In genomic region chr22:23838686-23839468, GRCh38 we compare ENCODE assay signal across 1 cellular context.
A peak's percentile ranks its signal among the peaks of the same experiment; 100 is the strongest.
TF ChIP-seq lines count a peak whose summit lies in the region.

TSS of gene DERL3 (minus strand) at chr22:23839006. CDS start at chr22:23838987, 19 bp downstream.

TF ChIP-seq in GM23338, 12 proteins besides CTCF, POLR2A, EP300 and RAD21:
- TF ChIP-seq, protein P1, sequence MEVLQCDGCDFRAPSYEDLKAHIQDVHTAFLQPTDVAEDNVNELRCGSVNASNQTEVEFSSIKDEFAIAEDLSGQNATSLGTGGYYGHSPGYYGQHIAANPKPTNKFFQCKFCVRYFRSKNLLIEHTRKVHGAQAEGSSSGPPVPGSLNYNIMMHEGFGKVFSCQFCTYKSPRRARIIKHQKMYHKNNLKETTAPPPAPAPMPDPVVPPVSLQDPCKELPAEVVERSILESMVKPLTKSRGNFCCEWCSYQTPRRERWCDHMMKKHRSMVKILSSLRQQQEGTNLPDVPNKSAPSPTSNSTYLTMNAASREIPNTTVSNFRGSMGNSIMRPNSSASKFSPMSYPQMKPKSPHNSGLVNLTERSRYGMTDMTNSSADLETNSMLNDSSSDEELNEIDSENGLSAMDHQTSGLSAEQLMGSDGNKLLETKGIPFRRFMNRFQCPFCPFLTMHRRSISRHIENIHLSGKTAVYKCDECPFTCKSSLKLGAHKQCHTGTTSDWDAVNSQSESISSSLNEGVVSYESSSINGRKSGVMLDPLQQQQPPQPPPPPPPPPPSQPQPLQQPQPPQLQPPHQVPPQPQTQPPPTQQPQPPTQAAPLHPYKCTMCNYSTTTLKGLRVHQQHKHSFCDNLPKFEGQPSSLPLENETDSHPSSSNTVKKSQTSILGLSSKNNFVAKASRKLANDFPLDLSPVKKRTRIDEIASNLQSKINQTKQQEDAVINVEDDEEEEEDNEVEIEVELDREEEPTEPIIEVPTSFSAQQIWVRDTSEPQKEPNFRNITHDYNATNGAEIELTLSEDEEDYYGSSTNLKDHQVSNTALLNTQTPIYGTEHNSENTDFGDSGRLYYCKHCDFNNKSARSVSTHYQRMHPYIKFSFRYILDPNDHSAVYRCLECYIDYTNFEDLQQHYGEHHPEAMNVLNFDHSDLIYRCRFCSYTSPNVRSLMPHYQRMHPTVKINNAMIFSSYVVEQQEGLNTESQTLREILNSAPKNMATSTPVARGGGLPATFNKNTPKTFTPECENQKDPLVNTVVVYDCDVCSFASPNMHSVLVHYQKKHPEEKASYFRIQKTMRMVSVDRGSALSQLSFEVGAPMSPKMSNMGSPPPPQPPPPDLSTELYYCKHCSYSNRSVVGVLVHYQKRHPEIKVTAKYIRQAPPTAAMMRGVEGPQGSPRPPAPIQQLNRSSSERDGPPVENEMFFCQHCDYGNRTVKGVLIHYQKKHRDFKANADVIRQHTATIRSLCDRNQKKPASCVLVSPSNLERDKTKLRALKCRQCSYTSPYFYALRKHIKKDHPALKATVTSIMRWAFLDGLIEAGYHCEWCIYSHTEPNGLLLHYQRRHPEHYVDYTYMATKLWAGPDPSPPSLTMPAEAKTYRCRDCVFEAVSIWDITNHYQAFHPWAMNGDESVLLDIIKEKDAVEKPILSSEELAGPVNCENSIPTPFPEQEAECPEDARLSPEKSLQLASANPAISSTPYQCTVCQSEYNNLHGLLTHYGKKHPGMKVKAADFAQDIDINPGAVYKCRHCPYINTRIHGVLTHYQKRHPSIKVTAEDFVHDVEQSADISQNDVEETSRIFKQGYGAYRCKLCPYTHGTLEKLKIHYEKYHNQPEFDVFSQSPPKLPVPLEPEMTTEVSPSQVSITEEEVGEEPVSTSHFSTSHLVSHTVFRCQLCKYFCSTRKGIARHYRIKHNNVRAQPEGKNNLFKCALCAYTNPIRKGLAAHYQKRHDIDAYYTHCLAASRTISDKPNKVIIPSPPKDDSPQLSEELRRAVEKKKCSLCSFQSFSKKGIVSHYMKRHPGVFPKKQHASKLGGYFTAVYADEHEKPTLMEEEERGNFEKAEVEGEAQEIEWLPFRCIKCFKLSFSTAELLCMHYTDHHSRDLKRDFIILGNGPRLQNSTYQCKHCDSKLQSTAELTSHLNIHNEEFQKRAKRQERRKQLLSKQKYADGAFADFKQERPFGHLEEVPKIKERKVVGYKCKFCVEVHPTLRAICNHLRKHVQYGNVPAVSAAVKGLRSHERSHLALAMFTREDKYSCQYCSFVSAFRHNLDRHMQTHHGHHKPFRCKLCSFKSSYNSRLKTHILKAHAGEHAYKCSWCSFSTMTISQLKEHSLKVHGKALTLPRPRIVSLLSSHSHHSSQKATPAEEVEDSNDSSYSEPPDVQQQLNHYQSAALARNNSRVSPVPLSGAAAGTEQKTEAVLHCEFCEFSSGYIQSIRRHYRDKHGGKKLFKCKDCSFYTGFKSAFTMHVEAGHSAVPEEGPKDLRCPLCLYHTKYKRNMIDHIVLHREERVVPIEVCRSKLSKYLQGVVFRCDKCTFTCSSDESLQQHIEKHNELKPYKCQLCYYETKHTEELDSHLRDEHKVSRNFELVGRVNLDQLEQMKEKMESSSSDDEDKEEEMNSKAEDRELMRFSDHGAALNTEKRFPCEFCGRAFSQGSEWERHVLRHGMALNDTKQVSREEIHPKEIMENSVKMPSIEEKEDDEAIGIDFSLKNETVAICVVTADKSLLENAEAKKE (CRISPR knock-in tag; IDR thresholded peaks at IDR 0.05) = no peak
- TF ChIP-seq CREB1 (CRISPR knock-in tag; IDR thresholded peaks at IDR 0.05; ENCODE audit: low read depth) (peak; percentile 75), EZH2phosphoT487 (IDR thresholded peaks at IDR 0.05; ENCODE audit: unreplicated experiment) (no peak), STAT1 (IDR thresholded peaks at IDR 0.05; ENCODE audit: unreplicated experiment) (no peak)
